ENCODE assay signal across 27 cellular contexts in the genomic region with DNA sequence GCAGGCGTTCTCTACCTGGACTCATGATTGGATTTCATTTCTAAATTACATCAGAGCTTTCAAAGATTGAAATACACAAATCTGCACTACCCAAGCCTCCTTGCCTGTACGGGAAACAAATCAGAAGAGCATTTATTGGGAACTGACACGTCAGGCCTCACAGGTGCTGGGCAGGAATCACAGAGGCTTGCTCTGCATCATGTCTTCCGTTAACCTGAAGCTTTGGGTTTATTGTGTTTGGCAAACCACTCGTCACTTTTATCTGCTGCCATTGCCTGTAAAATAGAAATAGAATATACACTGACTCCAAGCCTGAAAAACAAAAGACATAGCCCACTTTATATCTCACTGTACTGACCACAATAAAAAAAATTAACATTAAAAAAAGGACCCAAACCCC.
"Had no signal": no experiment of that assay in that cellular context is flagged by ENCODE, and none has a peak within 500 bp of the region (broad histone marks: within the 10 kb centered on the region; RNA-seq: fewer than 3 reads in every experiment).

No MANE protein-coding gene starts in this region.

- H3K9me3 ChIP-seq: ascending aorta, breast epithelium had no signal

- H3K4me3 ChIP-seq: ascending aorta, breast epithelium, cardiac muscle cell, coronary artery, dorsolateral prefrontal cortex had no signal

- ATAC-seq: activated CD4-positive, alpha-beta T cell treated with anti-CD3 and anti-CD28 coated beads for 36 hours; activated CD8-positive, alpha-beta memory T cell treated with anti-CD3 and anti-CD28 coated beads, Interleukin-2, amount 10 ng/mL, durations not matched to agents 7 days and 5 days; activated CD8-positive, alpha-beta T cell treated with anti-CD3 and anti-CD28 coated beads, Interleukin-2, amount 10 ng/mL, durations not matched to agents 7 days and 5 days; activated naive CD4-positive, alpha-beta T cell treated with anti-CD3 and anti-CD28 coated beads, Interleukin-2, amount 50 U/mL, for 72 hours; esophagus mucosa; T-helper 17 cell had no signal

- H3K4me1 ChIP-seq: breast epithelium had no signal

- DNase-seq: activated CD4-positive, alpha-beta memory T cell treated with anti-CD3 and anti-CD28 coated beads for 36 hours; activated CD4-positive, alpha-beta T cell treated with anti-CD3 and anti-CD28 coated beads for 36 hours; activated CD4-positive, alpha-beta T cell treated with anti-CD3 and anti-CD28 coated beads, Interleukin-2, amount 10 ng/mL, durations not matched to agents 24 days and 14 days; activated CD4-positive, CD25-positive, alpha-beta regulatory T cell; activated CD4-positive, CD25-positive, alpha-beta regulatory T cell treated with anti-CD3 and anti-CD28 coated beads, Interleukin-2, amount 50 U/mL, for 72 hours; activated CD8-positive, alpha-beta memory T cell treated with anti-CD3 and anti-CD28 coated beads, Interleukin-2, amount 10 ng/mL, durations not matched to agents 7 days and 5 days; activated CD8-positive, alpha-beta memory T cell treated with anti-CD3 and anti-CD28 coated beads, Interleukin-2, amount 50 U/mL, for 4 hours; activated CD8-positive, alpha-beta T cell treated with anti-CD3 and anti-CD28 coated beads, Interleukin-2, amount 10 ng/mL, durations not matched to agents 7 days and 5 days; activated gamma-delta T cell; activated naive CD4-positive, alpha-beta T cell; activated naive CD4-positive, alpha-beta T cell treated with anti-CD3 and anti-CD28 coated beads, Interleukin-2, amount 10 ng/mL, durations not matched to agents 7 days and 5 days; activated naive CD8-positive, alpha-beta T cell treated with anti-CD3 and anti-CD28 coated beads, Interleukin-2, amount 10 ng/mL, durations not matched to agents 7 days and 5 days; activated T-cell treated with anti-CD3 and anti-CD28 coated beads, Interleukin-2, amount 50 U/mL, for 1 hour; activated T-cell treated with anti-CD3 and anti-CD28 coated beads, Interleukin-2, amount 50 U/mL, for 48 hours; dorsolateral prefrontal cortex; effector memory CD4-positive, alpha-beta T cell; endodermal cell; foreskin fibroblast; T-helper 1 cell; T-helper 17 cell; T1000 had no signal

- H3K27me3 ChIP-seq: ascending aorta, breast epithelium, cardiac muscle cell, dorsolateral prefrontal cortex had no signal

- H3K27ac ChIP-seq: ascending aorta, breast epithelium, cardiac muscle cell, dorsolateral prefrontal cortex had no signal
